In the genomic region with DNA sequence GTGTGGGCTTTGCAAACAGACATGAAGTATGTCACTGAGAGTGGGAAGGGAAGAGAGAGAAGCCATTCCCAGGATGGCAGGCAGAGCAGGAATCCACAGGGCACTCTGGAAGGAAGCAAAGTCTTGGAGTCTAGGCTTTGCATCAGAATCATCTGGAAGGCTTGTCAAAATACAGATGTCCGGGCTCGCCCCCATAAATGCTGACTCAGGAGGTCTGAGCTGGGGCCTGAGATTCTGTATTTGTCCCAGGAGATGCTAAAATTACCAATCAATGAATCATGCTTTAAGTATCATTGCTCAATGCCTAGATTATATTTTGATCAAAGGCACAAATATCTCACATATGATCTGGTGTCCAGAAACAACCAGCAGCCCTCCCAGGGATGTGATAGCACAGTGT, we compare ENCODE assay signal across 3 cellular contexts.
TF ChIP-seq lines count a peak whose summit lies in the region.

No MANE protein-coding gene starts in this region.

TF ChIP-seq in A549, 52 proteins besides CTCF, POLR2A, EP300 and RAD21:
- TF ChIP-seq TFCP2L1 (CRISPR knock-in tag; IDR thresholded peaks at IDR 0.05) (no peak), ZSCAN20 (CRISPR knock-in tag; IDR thresholded peaks at IDR 0.05) (no peak), MAFK (IDR thresholded peaks at IDR 0.05; ENCODE audit: partially characterized antibody) (peak; percentile 79), RCOR1 (IDR thresholded peaks at IDR 0.05; ENCODE audit: low read depth, low read length) (no peak), ZNF302 (CRISPR knock-in tag; IDR thresholded peaks at IDR 0.05) (no peak), CHD4 (IDR thresholded peaks at IDR 0.05; ENCODE audit: borderline replicate concordance) (no peak), MYC (IDR thresholded peaks at IDR 0.05; ENCODE audit: borderline replicate concordance, low read length) (no peak), ELK1 (IDR thresholded peaks at IDR 0.05; ENCODE audit: low read depth, low read length) (no peak)
- TF ChIP-seq, protein P1, sequence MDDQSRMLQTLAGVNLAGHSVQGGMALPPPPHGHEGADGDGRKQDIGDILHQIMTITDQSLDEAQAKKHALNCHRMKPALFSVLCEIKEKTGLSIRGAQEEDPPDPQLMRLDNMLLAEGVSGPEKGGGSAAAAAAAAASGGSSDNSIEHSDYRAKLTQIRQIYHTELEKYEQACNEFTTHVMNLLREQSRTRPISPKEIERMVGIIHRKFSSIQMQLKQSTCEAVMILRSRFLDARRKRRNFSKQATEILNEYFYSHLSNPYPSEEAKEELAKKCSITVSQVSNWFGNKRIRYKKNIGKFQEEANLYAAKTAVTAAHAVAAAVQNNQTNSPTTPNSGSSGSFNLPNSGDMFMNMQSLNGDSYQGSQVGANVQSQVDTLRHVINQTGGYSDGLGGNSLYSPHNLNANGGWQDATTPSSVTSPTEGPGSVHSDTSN (IDR thresholded peaks at IDR 0.05), result no peak

TF ChIP-seq in IMR-90, 13 proteins besides CTCF, POLR2A, EP300 and RAD21:
- TF ChIP-seq NFE2L2 (IDR thresholded peaks at IDR 0.05; ENCODE audit: low read depth, low read length) (no peak), MAZ (IDR thresholded peaks at IDR 0.05; ENCODE audit: borderline replicate concordance, low read depth, low read length) (no peak), CHD1 (IDR thresholded peaks at IDR 0.05; ENCODE audit: low read depth, low read length) (no peak), SMC3 (IDR thresholded peaks at IDR 0.05; ENCODE audit: low read depth, low read length) (no peak), MXI1 (IDR thresholded peaks at IDR 0.05; ENCODE audit: borderline replicate concordance, low read depth, low read length) (no peak), USF2 (IDR thresholded peaks at IDR 0.05; ENCODE audit: low read depth, low read length) (no peak), MAFK (IDR thresholded peaks at IDR 0.05; ENCODE audit: low read depth, low read length) (peak; percentile 86)

TF ChIP-seq in H1, 55 proteins besides CTCF, POLR2A, EP300 and RAD21:
- TF ChIP-seq SUZ12 (IDR thresholded peaks at IDR 0.05; ENCODE audit: low read length), result no peak
- peak; percentile 69 for TF ChIP-seq MAFK (IDR thresholded peaks at IDR 0.05; ENCODE audit: low read depth, low read length)
